In the genomic region with DNA sequence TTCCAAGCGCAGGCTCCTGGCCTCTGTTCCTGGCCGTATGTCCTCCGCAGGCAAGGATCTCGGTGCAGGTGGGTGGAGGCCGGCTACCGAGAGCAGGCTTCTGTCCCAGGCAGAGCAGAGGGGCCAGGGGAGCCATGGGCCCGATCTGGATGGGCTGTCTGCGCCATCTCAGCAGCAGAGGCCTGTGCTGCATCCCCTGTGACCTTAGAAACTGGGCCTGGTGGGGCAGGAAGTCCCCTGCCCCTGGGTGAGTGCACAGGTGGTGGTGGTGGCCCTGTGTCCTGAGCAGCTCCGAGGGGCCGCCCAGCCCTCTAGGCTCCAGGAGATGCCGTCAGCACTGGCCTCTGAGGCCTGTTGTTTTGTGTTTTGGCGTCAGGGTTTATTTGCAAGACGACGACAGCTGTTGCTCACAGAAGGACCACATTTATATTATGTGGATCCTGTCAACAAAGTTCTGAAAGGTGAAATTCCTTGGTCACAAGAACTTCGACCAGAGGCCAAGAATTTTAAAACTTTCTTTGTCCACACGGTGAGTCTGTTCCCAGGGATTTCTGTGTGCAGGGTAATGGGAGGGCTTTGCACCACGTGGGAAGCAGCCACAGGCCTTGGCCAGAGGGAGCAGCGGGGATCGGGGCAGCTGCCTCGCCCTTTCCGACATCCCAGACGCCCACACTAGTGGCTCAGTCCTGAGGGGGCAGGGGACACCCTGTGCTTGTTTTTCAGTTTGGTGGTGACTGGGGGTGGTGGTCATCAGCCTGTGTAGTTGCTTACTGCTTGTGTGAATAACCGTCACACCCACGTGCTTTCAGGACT, we compare ENCODE assay signal across 24 cellular contexts. TPM values are rescaled to one million over a fixed set of nuclear protein-coding genes. Genes with fewer than 3 reads are reported as not detected.
DNase-seq lines count a peak whose midpoint lies in the region; ATAC-seq, FAIRE-seq and TF ChIP-seq lines count a peak whose summit lies in the region.
"Had no signal": no experiment of that assay in that cellular context is flagged by ENCODE, and none has a peak within 500 bp of the region (broad histone marks: within the 10 kb centered on the region; RNA-seq: fewer than 3 reads in every experiment).

No MANE protein-coding gene starts in this region.

- H3K4me3 ChIP-seq in BLaER1 (no peak overlapping the region), HEK293 (ENCODE audit: low read depth, low read length) (no peak overlapping the region), kidney (ENCODE audit: low read length in 2 of 2) (no peak overlapping the region)
- H3K4me3 ChIP-seq: suprapubic skin had no signal

- H3K9me3 ChIP-seq in BLaER1: no peaks in the 10 kb centered on the region
- no peaks in the 10 kb centered on the region for H3K9me3 ChIP-seq in HEK293 (ENCODE audit: control insufficient read depth, insufficient read depth, low read depth, low read length)
- no peaks in the 10 kb centered on the region for H3K9me3 ChIP-seq in kidney (ENCODE audit: control insufficient read depth in 1 of 2, low read length in 2 of 2)
- H3K9me3 ChIP-seq: suprapubic skin had no signal

- H3K36me3 ChIP-seq in BLaER1 (peaks cover 29% of the 10 kb centered on the region), HEK293 (ENCODE audit: control insufficient read depth in 2 of 2, insufficient read depth in 1 of 2, low read length in 2 of 2) (peaks cover 0 to 42% of the 10 kb centered on the region in 2 experiments; a peak in 2 of 3 replicates), kidney (ENCODE audit: control insufficient read depth in 1 of 2, insufficient read depth in 2 of 2, low read length in 2 of 2) (peaks cover 9 to 17% of the 10 kb centered on the region in 2 donors)

- ATAC-seq in GM21381 (IDR thresholded peaks at IDR 0.05; ENCODE audit: unreplicated experiment) (no peak), HG03108 (IDR thresholded peaks at IDR 0.05; ENCODE audit: unreplicated experiment) (no peak), HG02981 (IDR thresholded peaks at IDR 0.05; ENCODE audit: unreplicated experiment) (no peak), GM21515 (IDR thresholded peaks at IDR 0.05; ENCODE audit: unreplicated experiment) (no peak)
- ATAC-seq: left lobe of liver had no signal

- H3K4me2 ChIP-seq in BLaER1: peak overlapping the region; percentile 74

- H3K9ac ChIP-seq in BLaER1 (0 out of 2 replicates have a peak overlapping the region, but pooled peaks have one; percentile 15), kidney (ENCODE audit: low read length in 2 of 2) (no peak overlapping the region)

- H3K27me3 ChIP-seq in BLaER1: no peaks in the 10 kb centered on the region
- H3K27me3 ChIP-seq: suprapubic skin had no signal

- peaks cover 82% of the 10 kb centered on the region for H4K20me1 ChIP-seq in BLaER1

- H3K27ac ChIP-seq in BLaER1: no peak overlapping the region
- no peak overlapping the region for H3K27ac ChIP-seq in HEK293 (ENCODE audit: extremely low read depth, low read depth, low read length)
- no peak overlapping the region for H3K27ac ChIP-seq in kidney (ENCODE audit: low read depth in 2 of 2, low read length in 2 of 2)
- H3K27ac ChIP-seq: suprapubic skin had no signal

- FAIRE-seq in kidney (lab: Jason Lieb, UNC): no peak
- FAIRE-seq: GM12891, RCC 7860 had no signal

- POLR2A ChIA-PET in HEK293 (lab: Yijun Ruan, JAX): no interaction called here

- TF ChIP-seq CTCF in HEK293 (tag by site-specific recombination; IDR thresholded peaks at IDR 0.05) (no peak), kidney (IDR thresholded peaks at IDR 0.05; ENCODE audit: borderline replicate concordance, extremely low read depth, insufficient read depth) (no peak)

- intact Hi-C loops in kidney (cut with DNase I): no loop called here
- intact Hi-C loops in posterior vena cava (cut with DNase I): no loop called here

- CTCF ChIA-PET in HEK293 (lab: Yijun Ruan, JAX): no interaction called here

- H3K4me1 ChIP-seq in BLaER1 (peaks cover 95% of the 10 kb centered on the region), HEK293 (ENCODE audit: control insufficient read depth, insufficient read depth, low read length) (no peaks in the 10 kb centered on the region), kidney (ENCODE audit: control insufficient read depth in 1 of 2, insufficient read depth in 1 of 2, low read depth in 1 of 2, low read length in 2 of 2) (no peaks in the 10 kb centered on the region)
- H3K4me1 ChIP-seq: suprapubic skin had no signal

- peak; percentile 41 for DNase-seq in kidney
- peak; percentile 67 for DNase-seq in posterior vena cava (ENCODE audit: low spot score)
- DNase-seq: amniotic stem cell; COR-L47; DMS53; HCEC 1CT; hypothalamus; immature natural killer cell; NCI-H1436 treated with DMSO at 0.1 percent for 48 hours; NCI-H446 treated with DMSO at 0.1 percent for 48 hours; NCI-H82; nucleus accumbens; stimulated activated naive CD4-positive, alpha-beta T cell treated with Interleukin-2 at 50 U/mL for 16 hours; T1000 had no signal

TF ChIP-seq in HEK293, 187 proteins besides CTCF, POLR2A, EP300 and RAD21:
- no peak for TF ChIP-seq KLF9 (tag by site-specific recombination; IDR thresholded peaks at IDR 0.05; ENCODE audit: low read depth)
- peak; percentile 55 for TF ChIP-seq EGR2 (tag by site-specific recombination; IDR thresholded peaks at IDR 0.05; ENCODE audit: low read depth)
- TF ChIP-seq, protein P1, sequence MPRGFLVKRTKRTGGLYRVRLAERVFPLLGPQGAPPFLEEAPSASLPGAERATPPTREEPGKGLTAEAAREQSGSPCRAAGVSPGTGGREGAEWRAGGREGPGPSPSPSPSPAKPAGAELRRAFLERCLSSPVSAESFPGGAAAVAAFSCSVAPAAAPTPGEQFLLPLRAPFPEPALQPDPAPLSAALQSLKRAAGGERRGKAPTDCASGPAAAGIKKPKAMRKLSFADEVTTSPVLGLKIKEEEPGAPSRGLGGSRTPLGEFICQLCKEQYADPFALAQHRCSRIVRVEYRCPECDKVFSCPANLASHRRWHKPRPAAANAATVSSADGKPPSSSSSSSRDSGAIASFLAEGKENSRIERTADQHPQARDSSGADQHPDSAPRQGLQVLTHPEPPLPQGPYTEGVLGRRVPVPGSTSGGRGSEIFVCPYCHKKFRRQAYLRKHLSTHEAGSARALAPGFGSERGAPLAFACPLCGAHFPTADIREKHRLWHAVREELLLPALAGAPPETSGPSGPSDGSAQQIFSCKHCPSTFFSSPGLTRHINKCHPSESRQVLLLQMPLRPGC (tag by site-specific recombination; IDR thresholded peaks at IDR 0.05): no peak
TF ChIP-seq in HEK293: peak in this region for 1.

RNA-seq across cellular contexts. Expression of a gene that starts 59.1 kb away (rescaled TPM):
- total RNA-seq in kidney: 52.3 TPM
- polyA plus RNA-seq in kidney (ENCODE audit: insufficient read depth, low read depth, low replicate concordance): 14.3 TPM
- 10 to 100 TPM; 36.8 to 40.1 TPM for total RNA-seq in posterior vena cava
